In genomic region chr6:146781836-146782235, GRCh38 we compare ENCODE assay signal across 17 cellular contexts.
A peak's percentile ranks its signal among the peaks of the same experiment; 100 is the strongest.
DNase-seq lines count a peak whose midpoint lies in the region; ATAC-seq and TF ChIP-seq lines count a peak whose summit lies in the region.
"Had no signal": no experiment of that assay in that cellular context is flagged by ENCODE, and none has a peak within 500 bp of the region (broad histone marks: within the 10 kb centered on the region; RNA-seq: fewer than 3 reads in every experiment).

No MANE protein-coding gene starts in this region.

- H3K36me3 Mint-ChIP-seq in Calu3 (ENCODE audit: insufficient read depth, unreplicated experiment): no peaks in the 10 kb centered on the region
- H3K36me3 Mint-ChIP-seq: CD14-positive monocyte; CD8-positive, alpha-beta memory T cell had no signal

- H3K4me3 ChIP-seq in BJ (ENCODE audit: low read depth, low read length): no peak overlapping the region
- no peak overlapping the region for H3K4me3 ChIP-seq in GM23248
- no peak overlapping the region for H3K4me3 ChIP-seq in fibroblast of mammary gland (ENCODE audit: control insufficient read depth, low read depth, low read length)
- no peak overlapping the region for H3K4me3 ChIP-seq in psoas muscle
- H3K4me3 ChIP-seq: A549, BLaER1 had no signal

- H3K27ac ChIP-seq in GM23248 (no peak overlapping the region), psoas muscle (no peak overlapping the region)
- H3K27ac ChIP-seq: A549, BLaER1 had no signal

- peak; percentile 8 for DNase-seq in BJ (ENCODE audit: low read depth)
- DNase-seq in GM23248: peak; percentile 4
- peak; percentile 10 for DNase-seq in fibroblast of mammary gland (ENCODE audit: low read depth)
- DNase-seq in Calu3: no peak
- no peak for DNase-seq in psoas muscle
- no peak for DNase-seq in GM20000 (ENCODE audit: low spot score)
- DNase-seq: 8988T; ACHN; CD4-positive, alpha-beta T cell; CD8-positive, alpha-beta memory T cell; DMS53; DMS79 treated with DMSO at 0.1 percent for 48 hours; H7; HCEC 1CT had no signal

- no peak overlapping the region for H3K27ac Mint-ChIP-seq in Calu3 (ENCODE audit: unreplicated experiment)
- H3K27ac Mint-ChIP-seq: CD14-positive monocyte; CD4-positive, alpha-beta T cell had no signal

- H3K9me3 ChIP-seq in GM23248 (ENCODE audit: low read depth) (no peaks in the 10 kb centered on the region), psoas muscle (no peaks in the 10 kb centered on the region)
- H3K9me3 ChIP-seq: A549, BLaER1 had no signal

- H3K9ac ChIP-seq in GM23248: no peak overlapping the region
- H3K9ac ChIP-seq: BLaER1 had no signal

- TF ChIP-seq CTCF in BJ (IDR thresholded peaks at IDR 0.05; ENCODE audit: insufficient read depth, low read depth, low read length) (no peak), fibroblast of mammary gland (conservative IDR thresholded peaks at IDR 0.05; ENCODE audit: control insufficient read depth, insufficient read depth, low read depth, low read length) (no peak), Calu3 (IDR thresholded peaks at IDR 0.05; ENCODE audit: unreplicated experiment) (no peak), psoas muscle (IDR thresholded peaks at IDR 0.05) (no peak), GM20000 (IDR thresholded peaks at IDR 0.05; ENCODE audit: extremely low read depth, missing control alignments) (no peak)

- H3K27me3 ChIP-seq in BJ (ENCODE audit: control insufficient read depth, insufficient read depth, low read length) (no peaks in the 10 kb centered on the region), GM23248 (replicated peaks; ENCODE audit: insufficient read depth) (no peaks in the 10 kb centered on the region), psoas muscle (ENCODE audit: insufficient read depth in 3 of 3, low read length in 2 of 3) (no peaks in the 10 kb centered on the region)

- intact Hi-C loops in Calu3 (cut with micrococcal nuclease; ENCODE audit: unreplicated experiment): no loop called here
- intact Hi-C loops in psoas muscle (cut with DNase I): no loop called here

- BruUV-seq in Calu3 (replicated peaks; lab: Mats Ljungman, UMichigan): no TSS peak

- ATAC-seq in psoas muscle: no peak
- ATAC-seq: A549 had no signal

- no peaks in the 10 kb centered on the region for H3K79me2 ChIP-seq in GM23248 (ENCODE audit: insufficient read depth)

- H4K20me1 ChIP-seq in GM23248 (ENCODE audit: insufficient read depth): no peaks in the 10 kb centered on the region
- H4K20me1 ChIP-seq: BLaER1 had no signal

- H3K4me3 Mint-ChIP-seq in Calu3 (ENCODE audit: low read depth, unreplicated experiment): no peak overlapping the region
- H3K4me3 Mint-ChIP-seq: CD14-positive monocyte; CD4-positive, alpha-beta T cell; CD8-positive, alpha-beta memory T cell had no signal

- in situ Hi-C loops in GM23248 (cut with MboI): no loop called here

- no peaks in the 10 kb centered on the region for H3K36me3 ChIP-seq in BJ (ENCODE audit: control insufficient read depth, insufficient read depth, low read length)
- H3K36me3 ChIP-seq in GM23248 (ENCODE audit: low read depth): no peaks in the 10 kb centered on the region
- no peaks in the 10 kb centered on the region for H3K36me3 ChIP-seq in psoas muscle (ENCODE audit: insufficient read depth in 1 of 2, low read depth in 1 of 2)
- H3K36me3 ChIP-seq: BLaER1 had no signal

- 3 to 8% methylated on average over 3 of the region's 3 CpGs for WGBS in GM23248 (ENCODE audit: low coverage in 1 of 2, low lambda C conversion rate in 2 of 2, missing lambda C conversion rate in 2 of 2), 2 experiments
- 78 to 87% (median 78%) methylated on average over 3 of the region's 3 CpGs for WGBS in psoas muscle, 3 donors

- POLR2A ChIA-PET in BJ (lab: Charles Lee): interaction anchor here (0.6 kb wide), 1 partner anchor 224 kb away, joined by 3 read pairs; no protein-coding TSS in a partner anchor

- no peaks in the 10 kb centered on the region for H3K9me2 ChIP-seq in GM23248 (ENCODE audit: insufficient read depth)

- H3K9me3 Mint-ChIP-seq in Calu3 (ENCODE audit: low read depth, unreplicated experiment): no peaks in the 10 kb centered on the region
- H3K9me3 Mint-ChIP-seq: CD14-positive monocyte; CD4-positive, alpha-beta T cell; CD8-positive, alpha-beta memory T cell had no signal

- H3K4me1 ChIP-seq in GM23248 (ENCODE audit: insufficient read depth): no peaks in the 10 kb centered on the region
- peaks cover 3% of the 10 kb centered on the region for H3K4me1 ChIP-seq in psoas muscle
- H3K4me1 ChIP-seq: A549, BLaER1 had no signal

- no peaks in the 10 kb centered on the region for H3F3A ChIP-seq in GM23248 (ENCODE audit: insufficient read depth)

- no peak overlapping the region; the same call in 1 of the 2 replicates for H2AFZ ChIP-seq in GM23248

- H3K27me3 Mint-ChIP-seq in Calu3 (ENCODE audit: unreplicated experiment): no peaks in the 10 kb centered on the region
- H3K27me3 Mint-ChIP-seq: CD4-positive, alpha-beta T cell; CD8-positive, alpha-beta memory T cell had no signal

- CTCF ChIA-PET in BJ (lab: Yijun Ruan, JAX): interaction anchor here (0.8 kb wide), 1 partner anchor 25 kb away, joined by 3 read pairs; no protein-coding TSS in a partner anchor
- CTCF ChIA-PET in Calu3 (lab: Charles Lee): no interaction called here

- no peaks in the 10 kb centered on the region for H3K4me1 Mint-ChIP-seq in Calu3 (ENCODE audit: low read depth, unreplicated experiment)
- H3K4me1 Mint-ChIP-seq: CD8-positive, alpha-beta memory T cell had no signal

- no peak overlapping the region for H3K4me2 ChIP-seq in GM23248 (ENCODE audit: unreplicated experiment)
- H3K4me2 ChIP-seq: A549, BLaER1 had no signal

Comparison
In these comparisons a context has a peak if more than half of its experiments do, and no peak if none do; other contexts are left out.
1. DNase-seq: peak in BJ (single experiment), GM23248 (single experiment) and fibroblast of mammary gland (single experiment); none in Calu3 (single experiment), psoas muscle (0 of 2) and GM20000 (single experiment).